Comparison of ENCODE assay signal across 11 cellular contexts in the genomic region with DNA sequence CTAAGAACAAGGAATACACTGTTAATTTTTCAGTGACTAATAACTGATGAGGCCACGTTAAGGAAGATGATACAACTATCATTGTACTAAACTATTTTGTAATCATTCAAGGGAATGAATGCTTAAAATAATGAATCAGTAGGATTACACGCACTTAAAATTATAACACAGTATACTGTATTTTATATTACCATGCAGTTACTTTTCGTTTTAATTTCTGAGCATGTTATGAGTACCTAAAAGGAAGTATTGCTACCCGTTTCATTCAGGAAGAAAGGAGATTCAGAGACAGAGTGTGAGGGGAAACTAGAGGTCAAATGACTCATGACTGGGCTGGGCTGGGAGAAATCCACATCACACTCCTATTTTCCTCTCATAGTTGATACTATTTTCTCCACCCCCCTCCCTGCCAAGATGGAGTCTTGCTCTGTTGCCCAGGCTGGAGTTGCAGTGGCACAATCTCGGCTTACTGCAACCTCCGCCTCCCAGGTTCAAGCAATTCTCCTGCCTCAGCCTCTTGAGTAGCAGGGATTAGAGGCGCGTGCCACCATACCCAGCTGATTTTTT.
DNase-seq lines count a peak whose midpoint lies in the region; ATAC-seq and TF ChIP-seq lines count a peak whose summit lies in the region.
"Had no signal": no experiment of that assay in that cellular context is flagged by ENCODE, and none has a peak within 500 bp of the region (broad histone marks: within the 10 kb centered on the region; RNA-seq: fewer than 3 reads in every experiment).

No MANE protein-coding gene starts in this region.

- H3K27ac Mint-ChIP-seq in Calu3 (ENCODE audit: unreplicated experiment) = peak overlapping the region; percentile 97

- H3K4me1 ChIP-seq in adipocyte (ENCODE audit: control insufficient read depth, insufficient read depth, low read length) = peaks cover 50% of the 10 kb centered on the region
- peaks cover 37% of the 10 kb centered on the region for H3K4me1 ChIP-seq in lower lobe of right lung
- peaks cover 7% of the 10 kb centered on the region for H3K4me1 ChIP-seq in ovary (ENCODE audit: insufficient read depth)
- peaks cover 34% of the 10 kb centered on the region for H3K4me1 ChIP-seq in suprapubic skin

- H3K27me3 ChIP-seq in adipocyte (replicated peaks; ENCODE audit: control insufficient read depth, insufficient read depth, low read length) = no peaks in the 10 kb centered on the region
- H3K27me3 ChIP-seq in lower lobe of right lung (ENCODE audit: low read depth) = no peaks in the 10 kb centered on the region
- H3K27me3 ChIP-seq in ovary = no peaks in the 10 kb centered on the region
- H3K27me3 ChIP-seq in suprapubic skin = no peaks in the 10 kb centered on the region

- 77 to 81% (median 81%) methylated on average over 8 of the region's 8 CpGs for WGBS in ovary, 3 donors
- WGBS in suprapubic skin = 74% methylated on average over 8 of the region's 8 CpGs

- H3K27me3 Mint-ChIP-seq in Calu3 (ENCODE audit: unreplicated experiment) = no peaks in the 10 kb centered on the region

- CTCF ChIA-PET in Calu3 (lab: Charles Lee) = interaction anchor here (0.7 to 1.5 kb wide), 2 partner anchors 52 to 61 kb away, joined by 3 to 4 read pairs; no protein-coding TSS in a partner anchor

- peak overlapping the region; percentile 65 for H3K9ac ChIP-seq in adipocyte (ENCODE audit: low read length)

- intact Hi-C loops in Calu3 (cut with micrococcal nuclease; ENCODE audit: unreplicated experiment) (loop anchor here (1.0 to 2.0 kb wide), 3 partner anchors 18 to 128 kb away; no protein-coding TSS in a partner anchor), lower lobe of right lung (cut with DNase I) (no loop called here), ovary (cut with DNase I) (no loop called here)

- H3K9me3 Mint-ChIP-seq in Calu3 (ENCODE audit: low read depth, unreplicated experiment) = no peaks in the 10 kb centered on the region

- no peak overlapping the region for H3K27ac ChIP-seq in lower lobe of right lung
- H3K27ac ChIP-seq in ovary = no peak overlapping the region
- H3K27ac ChIP-seq in suprapubic skin = no peak overlapping the region

- TF ChIP-seq CTCF in Calu3 (IDR thresholded peaks at IDR 0.05; ENCODE audit: unreplicated experiment) (no peak), lower lobe of right lung (IDR thresholded peaks at IDR 0.05) (no peak), ovary (IDR thresholded peaks at IDR 0.05) (no peak), suprapubic skin (IDR thresholded peaks at IDR 0.05) (no peak)

- H3K4me1 Mint-ChIP-seq in Calu3 (ENCODE audit: low read depth, unreplicated experiment) = peaks cover 60% of the 10 kb centered on the region

- TF ChIP-seq POLR2A in ovary (IDR thresholded peaks at IDR 0.05) (no peak), suprapubic skin (IDR thresholded peaks at IDR 0.05) (no peak)

- peaks cover 27% of the 10 kb centered on the region for H3K36me3 Mint-ChIP-seq in Calu3 (ENCODE audit: insufficient read depth, unreplicated experiment)

- DNase-seq in Calu3 = peak; percentile 74
- DNase-seq in HT-29 (ENCODE audit: low spot score) = peak; percentile 77
- DNase-seq in adipocyte (ENCODE audit: low read depth) = peak; percentile 58
- peak; percentile 80 for DNase-seq in kidney tubule cell (ENCODE audit: low spot score)
- DNase-seq in lower lobe of right lung = no peak
- no peak for DNase-seq in ovary
- no peak for DNase-seq in NCI-H1694 treated with DMSO at 0.1 percent for 48 hours (lab: John Stamatoyannopoulos, UW)
- DNase-seq in suprapubic skin (ENCODE audit: low spot score in 2 of 2) = no peak
- DNase-seq: activated T-cell treated with anti-CD3 and anti-CD28 coated beads, Interleukin-2, amount 50 U/mL, for 48 hours; head of caudate nucleus; occipital lobe had no signal

- H3K36me3 ChIP-seq in adipocyte (ENCODE audit: control insufficient read depth, insufficient read depth, low read length, severe bottlenecking) = no peaks in the 10 kb centered on the region
- no peaks in the 10 kb centered on the region for H3K36me3 ChIP-seq in lower lobe of right lung
- H3K36me3 ChIP-seq in ovary = no peaks in the 10 kb centered on the region
- no peaks in the 10 kb centered on the region for H3K36me3 ChIP-seq in suprapubic skin

- ATAC-seq in lower lobe of right lung = no peak

- H3K4me3 Mint-ChIP-seq in Calu3 (ENCODE audit: low read depth, unreplicated experiment) = no peak overlapping the region

- H3K9me3 ChIP-seq in adipocyte (ENCODE audit: control insufficient read depth, low read length) = no peaks in the 10 kb centered on the region
- no peaks in the 10 kb centered on the region for H3K9me3 ChIP-seq in lower lobe of right lung
- no peaks in the 10 kb centered on the region for H3K9me3 ChIP-seq in ovary
- H3K9me3 ChIP-seq in suprapubic skin = no peaks in the 10 kb centered on the region

- peak overlapping the region; percentile 33 for H3K4me3 ChIP-seq in adipocyte (ENCODE audit: low read length)
- H3K4me3 ChIP-seq in lower lobe of right lung = no peak overlapping the region
- no peak overlapping the region for H3K4me3 ChIP-seq in ovary
- H3K4me3 ChIP-seq in suprapubic skin = no peak overlapping the region

- TF ChIP-seq EP300 in ovary (IDR thresholded peaks at IDR 0.05) (no peak), suprapubic skin (IDR thresholded peaks at IDR 0.05) (no peak)

- BruUV-seq in Calu3 (replicated peaks; lab: Mats Ljungman, UMichigan) = no TSS peak

Comparison
In these comparisons a context has a peak if more than half of its experiments do, and no peak if none do; other contexts are left out.
1. DNase-seq: peak in Calu3 (single experiment), HT-29 (single experiment), adipocyte (single experiment) and kidney tubule cell (single experiment); none in lower lobe of right lung (single experiment), ovary (0 of 5), NCI-H1694 treated with DMSO at 0.1 percent for 48 hours (single experiment) and suprapubic skin (0 of 2).